ENCODE assay signal across 14 cellular contexts in the genomic region with DNA sequence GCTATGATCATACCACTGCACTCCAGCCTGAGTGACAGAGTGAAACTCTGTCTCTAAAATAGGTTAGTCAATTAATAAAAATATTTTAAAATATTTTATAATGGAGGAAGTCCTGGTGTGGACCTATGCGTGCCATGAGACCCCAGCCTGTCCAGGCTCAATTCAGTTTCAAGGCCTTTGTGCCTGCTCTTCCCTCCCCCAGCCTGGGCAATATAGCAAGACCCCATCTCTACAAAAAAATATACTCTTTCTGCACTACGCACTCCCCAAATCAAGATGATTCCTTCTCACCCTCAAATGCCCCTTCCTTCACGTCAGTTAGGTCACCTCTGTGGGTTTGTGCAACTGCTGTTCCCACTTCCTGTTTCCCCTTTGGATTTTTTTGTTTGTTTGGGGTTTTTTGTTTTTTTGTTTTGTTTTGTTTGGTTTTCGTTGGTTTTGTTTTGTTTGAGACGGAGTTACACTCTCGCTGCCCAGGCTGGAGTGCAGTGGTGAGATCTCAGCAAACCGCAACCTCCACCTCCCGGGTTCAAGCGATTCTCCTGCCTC. TPM values are rescaled to one million over a fixed set of nuclear protein-coding genes. Genes with fewer than 3 reads are reported as not detected.
DNase-seq lines count a peak whose midpoint lies in the region; ATAC-seq and TF ChIP-seq lines count a peak whose summit lies in the region.
"Had no signal": no experiment of that assay in that cellular context is flagged by ENCODE, and none has a peak within 500 bp of the region (broad histone marks: within the 10 kb centered on the region; RNA-seq: fewer than 3 reads in every experiment).

No MANE protein-coding gene starts in this region.

- no peak for TF ChIP-seq CTCF in natural killer cell (IDR thresholded peaks at IDR 0.05)
- TF ChIP-seq CTCF in type B pancreatic cell (conservative IDR thresholded peaks at IDR 0.05): no peak

- peak overlapping the region; percentile 98 for H3K27ac Mint-ChIP-seq in activated CD4-positive, alpha-beta T cell treated with anti-CD3 and anti-CD28 coated beads, Interleukin-2, amount 10 ng/mL, durations not matched to agents 7 days and 5 days
- H3K27ac Mint-ChIP-seq in T-helper 2 cell treated with Interferon-gamma antibody and Interleukin-4, amounts not matched to agents 5 μg/mL and 100 μg/mL, for 36 hours: peak overlapping the region; percentile 67
- peak overlapping the region; percentile 99 for H3K27ac Mint-ChIP-seq in natural killer cell
- no peak overlapping the region for H3K27ac Mint-ChIP-seq in type B pancreatic cell
- H3K27ac Mint-ChIP-seq: HFFc6, mesothelial cell of epicardium had no signal

- peaks cover 57% of the 10 kb centered on the region for H3K4me1 Mint-ChIP-seq in activated CD4-positive, alpha-beta T cell treated with anti-CD3 and anti-CD28 coated beads, Interleukin-2, amount 10 ng/mL, durations not matched to agents 7 days and 5 days
- peaks cover 49% of the 10 kb centered on the region for H3K4me1 Mint-ChIP-seq in T-helper 2 cell treated with Interferon-gamma antibody and Interleukin-4, amounts not matched to agents 5 μg/mL and 100 μg/mL, for 36 hours (ENCODE audit: low read depth)
- peaks cover 73 to 77% of the 10 kb centered on the region in 2 donors for H3K4me1 Mint-ChIP-seq in natural killer cell
- peaks cover 3% of the 10 kb centered on the region for H3K4me1 Mint-ChIP-seq in type B pancreatic cell (ENCODE audit: unreplicated experiment)
- H3K4me1 Mint-ChIP-seq: mesothelial cell of epicardium had no signal

- peaks cover 16% of the 10 kb centered on the region for H3K36me3 Mint-ChIP-seq in activated CD4-positive, alpha-beta T cell treated with anti-CD3 and anti-CD28 coated beads, Interleukin-2, amount 10 ng/mL, durations not matched to agents 7 days and 5 days (ENCODE audit: low read depth)
- H3K36me3 Mint-ChIP-seq in T-helper 2 cell treated with Interferon-gamma antibody and Interleukin-4, amounts not matched to agents 5 μg/mL and 100 μg/mL, for 36 hours (ENCODE audit: low read depth): peaks cover 21% of the 10 kb centered on the region
- H3K36me3 Mint-ChIP-seq in natural killer cell (no peaks in the 10 kb centered on the region), type B pancreatic cell (no peaks in the 10 kb centered on the region)
- H3K36me3 Mint-ChIP-seq: mesothelial cell of epicardium had no signal

- H3K27me3 Mint-ChIP-seq in activated CD4-positive, alpha-beta T cell treated with anti-CD3 and anti-CD28 coated beads, Interleukin-2, amount 10 ng/mL, durations not matched to agents 7 days and 5 days: no peaks in the 10 kb centered on the region
- no peaks in the 10 kb centered on the region for H3K27me3 Mint-ChIP-seq in T-helper 2 cell treated with Interferon-gamma antibody and Interleukin-4, amounts not matched to agents 5 μg/mL and 100 μg/mL, for 36 hours (ENCODE audit: low read depth)
- H3K27me3 Mint-ChIP-seq in natural killer cell (ENCODE audit: low read depth in 2 of 2) (no peaks in the 10 kb centered on the region), type B pancreatic cell (no peaks in the 10 kb centered on the region)

- POLR2A ChIA-PET in activated CD4-positive, alpha-beta T cell treated with anti-CD3 and anti-CD28 coated beads, Interleukin-2, amount 10 ng/mL, durations not matched to agents 7 days and 5 days (lab: Charles Lee): no interaction called here

- CTCF ChIA-PET in activated CD4-positive, alpha-beta T cell treated with anti-CD3 and anti-CD28 coated beads, Interleukin-2, amount 10 ng/mL, durations not matched to agents 7 days and 5 days (lab: Charles Lee): interaction anchor here (0.8 to 2.7 kb wide), 5 partner anchors 8 to 177 kb away, joined by 3 to 10 read pairs (median 3); no protein-coding TSS in a partner anchor

- peak overlapping the region; percentile 25 for H3K4me3 Mint-ChIP-seq in activated CD4-positive, alpha-beta T cell treated with anti-CD3 and anti-CD28 coated beads, Interleukin-2, amount 10 ng/mL, durations not matched to agents 7 days and 5 days
- peak overlapping the region; percentile 0 for H3K4me3 Mint-ChIP-seq in T-helper 2 cell treated with Interferon-gamma antibody and Interleukin-4, amounts not matched to agents 5 μg/mL and 100 μg/mL, for 36 hours
- H3K4me3 Mint-ChIP-seq in natural killer cell: peak overlapping the region; percentile 71
- no peak overlapping the region for H3K4me3 Mint-ChIP-seq in type B pancreatic cell
- H3K4me3 Mint-ChIP-seq: HFFc6, mesothelial cell of epicardium had no signal

- no peak for ATAC-seq in natural killer cell
- no peak for ATAC-seq in sciatic nerve
- ATAC-seq: A549 had no signal

- DNase-seq in activated CD4-positive, alpha-beta T cell treated with anti-CD3 and anti-CD28 coated beads, Interleukin-2, amount 10 ng/mL, durations not matched to agents 7 days and 5 days: no peak
- DNase-seq in activated CD4-positive, alpha-beta T cell treated with anti-CD3 and anti-CD28 coated beads, Interleukin-2, amount 50 U/mL, for 4 hours: no peak
- DNase-seq in T-helper 2 cell treated with Interferon-gamma antibody and Interleukin-4, amounts not matched to agents 5 μg/mL and 100 μg/mL, for 36 hours (ENCODE audit: low spot score): no peak
- DNase-seq in natural killer cell (no peak), type B pancreatic cell (ENCODE audit: extremely low spot score, unreplicated experiment) (no peak), sciatic nerve (ENCODE audit: low spot score) (no peak)
- DNase-seq: activated T-cell treated with anti-CD3 and anti-CD28 coated beads for 4 hours, foreskin fibroblast, HFFc6, NCI-H1092, NCI-H345 had no signal

- intact Hi-C loops in natural killer cell (cut with micrococcal nuclease): loop anchor here (5.0 kb wide), 2 partner anchors 40 to 295 kb away; no protein-coding TSS in a partner anchor
- intact Hi-C loops in sciatic nerve (cut with DNase I): no loop called here

- H3K9me3 Mint-ChIP-seq in activated CD4-positive, alpha-beta T cell treated with anti-CD3 and anti-CD28 coated beads, Interleukin-2, amount 10 ng/mL, durations not matched to agents 7 days and 5 days: no peaks in the 10 kb centered on the region
- no peaks in the 10 kb centered on the region for H3K9me3 Mint-ChIP-seq in T-helper 2 cell treated with Interferon-gamma antibody and Interleukin-4, amounts not matched to agents 5 μg/mL and 100 μg/mL, for 36 hours
- H3K9me3 Mint-ChIP-seq in natural killer cell (no peaks in the 10 kb centered on the region), type B pancreatic cell (no peaks in the 10 kb centered on the region)
- H3K9me3 Mint-ChIP-seq: HFFc6, mesothelial cell of epicardium had no signal

RNA-seq across cellular contexts. Expression of a gene that starts 1.4 kb away (rescaled TPM):
- 10 to 100 TPM; 70.7 to 76.9 TPM for total RNA-seq in activated CD4-positive, alpha-beta T cell treated with anti-CD3 and anti-CD28 coated beads, Interleukin-2, amount 10 ng/mL, durations not matched to agents 7 days and 5 days
- total RNA-seq in natural killer cell (100 to 1,000 TPM; 203 to 319 (median 278) TPM), type B pancreatic cell (ENCODE audit: low replicate concordance) (0.68 and 1.5 TPM in 2 replicates), sciatic nerve (1.2 TPM)
- total RNA-seq: HFFc6 had no signal

RNA-seq across cellular contexts. Expression of a gene that starts 30.4 kb away (rescaled TPM):
- 100 to 1,000 TPM; 167 to 175 TPM for total RNA-seq in activated CD4-positive, alpha-beta T cell treated with anti-CD3 and anti-CD28 coated beads, Interleukin-2, amount 10 ng/mL, durations not matched to agents 7 days and 5 days
- total RNA-seq in natural killer cell (100 to 1,000 TPM; 137 to 161 (median 149) TPM), type B pancreatic cell (ENCODE audit: low replicate concordance) (86.9 and 98.7 TPM in 2 replicates), sciatic nerve (49.6 TPM)

RNA-seq across cellular contexts. Expression of a gene that starts 31.2 kb away (rescaled TPM):
- not detected for total RNA-seq in activated CD4-positive, alpha-beta T cell treated with anti-CD3 and anti-CD28 coated beads, Interleukin-2, amount 10 ng/mL, durations not matched to agents 7 days and 5 days
- not detected for total RNA-seq in natural killer cell
- total RNA-seq in type B pancreatic cell (ENCODE audit: low replicate concordance): not detected in 2 replicates
- not detected for total RNA-seq in sciatic nerve
- total RNA-seq: HFFc6, mesothelial cell of epicardium, vagina had no signal

RNA-seq across cellular contexts. Expression of a gene that starts 43.1 kb away (rescaled TPM):
- total RNA-seq in activated CD4-positive, alpha-beta T cell treated with anti-CD3 and anti-CD28 coated beads, Interleukin-2, amount 10 ng/mL, durations not matched to agents 7 days and 5 days: 10 to 100 TPM; 64.1 to 76.8 TPM
- total RNA-seq in natural killer cell (10 to 100 TPM; 46.3 to 69.3 (median 63.3) TPM), type B pancreatic cell (ENCODE audit: low replicate concordance) (84.6 and 89.0 TPM in 2 replicates), sciatic nerve (44.8 TPM)

RNA-seq across cellular contexts. Expression of a gene that starts 55.6 kb away (rescaled TPM):
- 100 to 1,000 TPM; 129 to 150 TPM for total RNA-seq in activated CD4-positive, alpha-beta T cell treated with anti-CD3 and anti-CD28 coated beads, Interleukin-2, amount 10 ng/mL, durations not matched to agents 7 days and 5 days
- total RNA-seq in natural killer cell (100 to 1,000 TPM in 2 of 3 donors, 10 to 100 TPM in 1; 99.0 to 124 (median 100) TPM), type B pancreatic cell (ENCODE audit: low replicate concordance) (39.9 and 75.0 TPM in 2 replicates), sciatic nerve (76.8 TPM)

Comparison
In these comparisons a context has a peak if more than half of its experiments do, and no peak if none do; other contexts are left out.
1. RNA of a gene that starts 1.4 kb away (total RNA-seq): 203 to 319 TPM in natural killer cell and 70.7 to 76.9 TPM in activated CD4-positive, alpha-beta T cell treated with anti-CD3 and anti-CD28 coated beads, Interleukin-2, amount 10 ng/mL, durations not matched to agents 7 days and 5 days; 1.2 TPM in sciatic nerve (single experiment) and 0.68 to 1.5 TPM in type B pancreatic cell; every median in the first group is over 10 times any median in the second.